10 cellular contexts compared by ENCODE assay signal in genomic region chr4:36332023-36332781, GRCh38. TPM values are rescaled to one million over a fixed set of nuclear protein-coding genes. Genes with fewer than 3 reads are reported as not detected.
A peak's percentile ranks its signal among the peaks of the same experiment; 100 is the strongest.
DNase-seq lines count a peak whose midpoint lies in the region; ATAC-seq and TF ChIP-seq lines count a peak whose summit lies in the region.
"Had no signal": no experiment of that assay in that cellular context is flagged by ENCODE, and none has a peak within 500 bp of the region (broad histone marks: within the 10 kb centered on the region; RNA-seq: fewer than 3 reads in every experiment).

No MANE protein-coding gene starts in this region.

- no peak overlapping the region for H3K4me3 Mint-ChIP-seq in T-helper 17 cell

- H3K27me3 ChIP-seq in BE2C: no peaks in the 10 kb centered on the region

- peak; percentile 90 for ATAC-seq in GM19395 (IDR thresholded peaks at IDR 0.05; ENCODE audit: unreplicated experiment)
- peak; percentile 67 for ATAC-seq in HG03060 (IDR thresholded peaks at IDR 0.05; ENCODE audit: low read depth, unreplicated experiment)
- no peak for ATAC-seq in T-helper 17 cell

- H3K4me1 ChIP-seq in BE2C: no peaks in the 10 kb centered on the region

- H3K36me3 Mint-ChIP-seq in T-helper 17 cell (ENCODE audit: low read depth): no peaks in the 10 kb centered on the region

- H3K27ac Mint-ChIP-seq in T-helper 17 cell: no peak overlapping the region

- H3K4me3 ChIP-seq in GM12865 (ENCODE audit: low read depth, low read length) (no peak overlapping the region), BE2C (ENCODE audit: low read depth, low read length) (no peak overlapping the region)

- H3K27ac ChIP-seq in caudate nucleus (ENCODE audit: low read depth, low read length): peak overlapping the region; percentile 90

- DNase-seq in GM12865 (ENCODE audit: low read depth) (peak; percentile 83), caudate nucleus (lab: John Stamatoyannopoulos, UW) (peak in 58 of 61 donors; percentile 10 to 92 (median 64)), NCI-H2171 treated with DMSO at 0.1 percent for 48 hours (lab: John Stamatoyannopoulos, UW) (no peak), NCI-H510A (lab: John Stamatoyannopoulos, UW) (no peak), T-helper 17 cell (no peak), BE2C (no peak)
- DNase-seq: DMS 273 treated with DMSO at 0.1 percent for 48 hours had no signal

- H3K9me3 ChIP-seq in T-helper 17 cell (ENCODE audit: control insufficient read depth, low read length, poor library complexity, severe bottlenecking) (no peaks in the 10 kb centered on the region), BE2C (no peaks in the 10 kb centered on the region)

- H3K4me1 Mint-ChIP-seq in T-helper 17 cell: peaks cover 14% of the 10 kb centered on the region

- no peaks in the 10 kb centered on the region for H3K27me3 Mint-ChIP-seq in T-helper 17 cell

- H3K36me3 ChIP-seq in BE2C: no peaks in the 10 kb centered on the region

- TF ChIP-seq CTCF in GM12865 (IDR thresholded peaks at IDR 0.05; ENCODE audit: insufficient read depth, low read depth, low read length, missing control alignments): no peak
- TF ChIP-seq CTCF in BE2C (IDR thresholded peaks at IDR 0.05; ENCODE audit: low read depth, low read length): no peak

RNA-seq across cellular contexts. Expression of gene DTHD1, which starts 50.8 kb away (rescaled TPM):
- total RNA-seq in T-helper 17 cell: under 1 TPM; 0.22 to 0.52 TPM
- polyA plus RNA-seq in BE2C (2012; ENCODE audit: insufficient read depth, insufficient read length, low read depth): not detected
- total RNA-seq: M059J had no signal

Comparison
In these comparisons a context has a peak if more than half of its experiments do, and no peak if none do; other contexts are left out.
1. DNase-seq: peak in GM12865 (single experiment) and caudate nucleus (58 of 61); none in NCI-H2171 treated with DMSO at 0.1 percent for 48 hours (single experiment), NCI-H510A (single experiment), T-helper 17 cell (0 of 3) and BE2C (single experiment).